In the genomic region with DNA sequence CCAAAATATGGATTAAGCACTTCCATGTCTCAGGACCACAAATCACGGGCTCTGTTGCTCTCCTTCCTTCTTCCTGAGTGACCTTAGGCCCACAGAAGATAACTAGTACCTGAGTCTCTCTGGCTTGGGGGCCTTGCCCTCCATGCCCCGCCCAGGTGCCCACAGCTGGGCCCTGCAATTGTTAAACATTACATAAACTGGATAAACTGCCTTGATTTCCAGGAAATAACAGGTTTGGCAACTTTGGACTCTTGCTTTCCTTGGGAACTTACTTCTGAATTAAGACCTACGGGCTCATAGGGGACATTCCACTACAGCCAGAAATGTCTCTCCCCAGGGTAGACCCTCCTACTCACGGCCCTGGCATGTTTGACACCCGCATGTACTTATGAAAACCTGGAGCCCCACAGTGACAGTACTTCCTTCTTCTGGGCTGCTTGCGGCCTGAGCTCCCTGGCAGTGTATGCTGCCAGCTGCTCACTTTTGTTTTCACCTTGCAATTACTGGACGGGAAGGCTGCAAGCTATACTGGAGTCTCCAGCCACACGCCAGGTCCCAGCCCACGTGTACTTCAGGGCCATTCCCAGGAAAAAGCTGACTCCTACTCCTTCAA, we compare ENCODE assay signal across 1 cellular context.
TF ChIP-seq lines count a peak whose summit lies in the region.

No MANE protein-coding gene starts in this region.

TF ChIP-seq in HepG2, 621 proteins besides CTCF, POLR2A, EP300 and RAD21 (continues in another document):
- TF ChIP-seq, protein P1, sequence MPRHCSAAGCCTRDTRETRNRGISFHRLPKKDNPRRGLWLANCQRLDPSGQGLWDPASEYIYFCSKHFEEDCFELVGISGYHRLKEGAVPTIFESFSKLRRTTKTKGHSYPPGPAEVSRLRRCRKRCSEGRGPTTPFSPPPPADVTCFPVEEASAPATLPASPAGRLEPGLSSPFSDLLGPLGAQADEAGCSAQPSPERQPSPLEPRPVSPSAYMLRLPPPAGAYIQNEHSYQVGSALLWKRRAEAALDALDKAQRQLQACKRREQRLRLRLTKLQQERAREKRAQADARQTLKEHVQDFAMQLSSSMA (CRISPR knock-in tag; IDR thresholded peaks at IDR 0.05): no peak
- TF ChIP-seq DNMT1 (CRISPR knock-in tag; IDR thresholded peaks at IDR 0.05) (no peak), ZBTB42 (CRISPR knock-in tag; IDR thresholded peaks at IDR 0.05) (no peak), ZNF749 (CRISPR knock-in tag; IDR thresholded peaks at IDR 0.05; ENCODE audit: borderline replicate concordance) (no peak), SYNCRIP (IDR thresholded peaks at IDR 0.05; ENCODE audit: insufficient read depth, low read depth, low read length) (no peak), ZNF614 (CRISPR knock-in tag; IDR thresholded peaks at IDR 0.05; ENCODE audit: borderline replicate concordance) (no peak), SRSF1 (optimal IDR thresholded peaks at IDR 0.05; ENCODE audit: low read depth, low read length) (no peak), SOX13 (IDR thresholded peaks at IDR 0.05) (no peak), SOX13 (CRISPR knock-in tag; conservative IDR thresholded peaks at IDR 0.05 in 1 of 2, IDR thresholded peaks at IDR 0.05 in 1 of 2) (peak in 1 of 2 experiments; percentile 31; a peak in 2 of 4 replicates), MLXIP (CRISPR knock-in tag; IDR thresholded peaks at IDR 0.05; ENCODE audit: borderline replicate concordance) (no peak), IKZF1 (IDR thresholded peaks at IDR 0.05) (no peak), ZNF33B (CRISPR knock-in tag; IDR thresholded peaks at IDR 0.05) (no peak), FOSL1 (CRISPR knock-in tag; IDR thresholded peaks at IDR 0.05; ENCODE audit: borderline replicate concordance) (no peak), STAG1 (CRISPR knock-in tag; IDR thresholded peaks at IDR 0.05) (no peak), NKX3-1 (CRISPR knock-in tag; IDR thresholded peaks at IDR 0.05) (no peak), SMARCC2 (IDR thresholded peaks at IDR 0.05) (no peak), SNAI1 (CRISPR knock-in tag; IDR thresholded peaks at IDR 0.05; ENCODE audit: borderline replicate concordance) (no peak), RCOR2 (CRISPR knock-in tag; IDR thresholded peaks at IDR 0.05) (no peak), SSRP1 (CRISPR knock-in tag; IDR thresholded peaks at IDR 0.05) (no peak), FOXM1 (CRISPR knock-in tag; IDR thresholded peaks at IDR 0.05) (no peak), IKZF4 (CRISPR knock-in tag; IDR thresholded peaks at IDR 0.05; ENCODE audit: borderline replicate concordance, low read depth, not compliant biosample characterization) (no peak), ZBTB2 (CRISPR knock-in tag; IDR thresholded peaks at IDR 0.05; ENCODE audit: low read depth) (no peak), FIP1L1 (IDR thresholded peaks at IDR 0.05; ENCODE audit: borderline replicate concordance, insufficient read depth, low read depth, low read length) (no peak), ZNF225 (CRISPR knock-in tag; IDR thresholded peaks at IDR 0.05) (no peak), GABPB1 (CRISPR knock-in tag; IDR thresholded peaks at IDR 0.05) (no peak), ZNF619 (CRISPR knock-in tag; IDR thresholded peaks at IDR 0.05) (no peak), ZNF598 (CRISPR knock-in tag; IDR thresholded peaks at IDR 0.05; ENCODE audit: borderline replicate concordance) (no peak; the same call in 1 of the 2 replicates), NR2F2 (IDR thresholded peaks at IDR 0.05; ENCODE audit: borderline replicate concordance, low read depth) (no peak), ELK4 (CRISPR knock-in tag; IDR thresholded peaks at IDR 0.05; ENCODE audit: borderline replicate concordance) (no peak), ZBTB14 (CRISPR knock-in tag; IDR thresholded peaks at IDR 0.05) (no peak), EZH2 (conservative IDR thresholded peaks at IDR 0.05; ENCODE audit: low read depth, low read length) (no peak), ZSCAN12 (CRISPR knock-in tag; IDR thresholded peaks at IDR 0.05) (no peak), MXI1 (IDR thresholded peaks at IDR 0.05; ENCODE audit: borderline replicate concordance, low read depth, low read length) (peak; percentile 74; the same call in 1 of the 3 replicates), TGIF2 (CRISPR knock-in tag; IDR thresholded peaks at IDR 0.05) (peak; percentile 75), DMAP1 (CRISPR knock-in tag; IDR thresholded peaks at IDR 0.05) (no peak), MYNN (CRISPR knock-in tag; IDR thresholded peaks at IDR 0.05; ENCODE audit: low read depth) (no peak), KAT7 (CRISPR knock-in tag; IDR thresholded peaks at IDR 0.05; ENCODE audit: borderline replicate concordance) (no peak), YY1 (IDR thresholded peaks at IDR 0.05; ENCODE audit: insufficient read depth, insufficient replicate concordance, low read depth, low read length) (no peak), ZNF296 (CRISPR knock-in tag; conservative IDR thresholded peaks at IDR 0.05) (no peak), YEATS2 (CRISPR knock-in tag; IDR thresholded peaks at IDR 0.05; ENCODE audit: borderline replicate concordance) (no peak), NFAT5 (CRISPR knock-in tag; IDR thresholded peaks at IDR 0.05) (no peak), NFRKB (IDR thresholded peaks at IDR 0.05) (no peak), NR2F6 (IDR thresholded peaks at IDR 0.05) (no peak), NR2F6 (CRISPR knock-in tag; IDR thresholded peaks at IDR 0.05) (no peak), PPARG (CRISPR knock-in tag; conservative IDR thresholded peaks at IDR 0.05) (peak; percentile 62; the same call in 1 of the 2 replicates), ZNF841 (CRISPR knock-in tag; IDR thresholded peaks at IDR 0.05; ENCODE audit: borderline replicate concordance) (no peak), DPF2 (CRISPR knock-in tag; IDR thresholded peaks at IDR 0.05; ENCODE audit: borderline replicate concordance, low read depth) (no peak), CBX5 (CRISPR knock-in tag; IDR thresholded peaks at IDR 0.05; ENCODE audit: borderline replicate concordance) (peak; percentile 35; the same call in 1 of the 2 replicates), ZNF660 (CRISPR knock-in tag; IDR thresholded peaks at IDR 0.05; ENCODE audit: borderline replicate concordance, low read depth) (no peak), NFATC3 (CRISPR knock-in tag; IDR thresholded peaks at IDR 0.05) (no peak), ZNF292 (CRISPR knock-in tag; IDR thresholded peaks at IDR 0.05; ENCODE audit: borderline replicate concordance, low read depth) (no peak), NFE2L2 (IDR thresholded peaks at IDR 0.05; ENCODE audit: low read length) (no peak), SP5 (CRISPR knock-in tag; IDR thresholded peaks at IDR 0.05; ENCODE audit: borderline replicate concordance, low read depth) (no peak), PAX8 (CRISPR knock-in tag; IDR thresholded peaks at IDR 0.05; ENCODE audit: borderline replicate concordance) (no peak), LCORL (IDR thresholded peaks at IDR 0.05) (no peak), LCORL (CRISPR knock-in tag; IDR thresholded peaks at IDR 0.05) (no peak), ELF3 (CRISPR knock-in tag; IDR thresholded peaks at IDR 0.05) (0 out of 2 replicates have a peak, but pooled peaks have one; percentile 45), NFYC (CRISPR knock-in tag; IDR thresholded peaks at IDR 0.05) (no peak), ZFYVE20 (CRISPR knock-in tag; IDR thresholded peaks at IDR 0.05; ENCODE audit: borderline replicate concordance, low read depth) (no peak), HOXA3 (CRISPR knock-in tag; IDR thresholded peaks at IDR 0.05) (0 out of 2 replicates have a peak, but pooled peaks have one; percentile 15), SAP130 (CRISPR knock-in tag; IDR thresholded peaks at IDR 0.05; ENCODE audit: low read depth) (peak; percentile 63), BRF2 (CRISPR knock-in tag; IDR thresholded peaks at IDR 0.05) (no peak)
